8 cellular contexts compared by ENCODE assay signal in the genomic region with DNA sequence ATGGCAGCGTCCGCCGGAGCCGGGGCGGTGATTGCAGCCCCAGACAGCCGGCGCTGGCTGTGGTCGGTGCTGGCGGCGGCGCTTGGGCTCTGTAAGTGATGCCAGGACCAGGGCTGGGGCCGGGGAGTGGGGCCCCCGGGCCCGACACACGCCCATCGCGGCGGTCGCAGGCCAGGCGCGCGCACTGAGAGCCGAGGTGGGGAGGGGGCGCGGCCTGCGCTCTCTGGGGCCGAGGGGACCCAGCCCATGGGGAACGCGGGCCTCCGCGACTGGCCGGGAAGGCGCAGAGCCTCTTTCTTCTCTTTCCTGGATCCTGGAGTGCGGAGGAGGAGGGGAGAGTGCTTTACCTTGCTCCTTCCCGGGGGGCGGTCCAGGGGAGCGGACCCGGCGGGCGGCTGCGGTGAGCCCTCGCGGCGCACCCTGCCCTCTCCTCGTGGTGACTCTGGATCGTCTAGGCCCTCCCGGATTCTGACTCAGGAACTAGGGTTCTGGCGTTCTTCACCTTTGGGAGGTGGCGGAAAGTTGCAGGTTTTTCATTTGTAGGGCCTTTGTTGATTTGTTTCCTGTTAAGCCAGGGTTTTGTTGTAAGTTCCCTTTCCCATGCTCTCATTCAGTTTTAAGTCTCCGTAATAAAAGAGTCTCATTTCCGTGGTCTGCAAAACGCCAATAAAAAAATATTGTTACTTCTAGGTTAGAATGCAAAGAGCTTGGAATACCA. TPM values are rescaled to one million over a fixed set of nuclear protein-coding genes. Genes with fewer than 3 reads are reported as not detected.
DNase-seq lines count a peak whose midpoint lies in the region; ATAC-seq and TF ChIP-seq lines count a peak whose summit lies in the region.

No MANE protein-coding gene starts in this region.

- peak; percentile 34 for ATAC-seq in GM19025 (IDR thresholded peaks at IDR 0.05; ENCODE audit: low read depth, unreplicated experiment)
- peak; percentile 23 for ATAC-seq in HG03196 (IDR thresholded peaks at IDR 0.05; ENCODE audit: unreplicated experiment)

- POLR2A ChIA-PET in OCI-LY7 (lab: Charles Lee), result interaction anchor here (0.8 to 2.2 kb wide), 5 partner anchors 10 to 90 kb away, joined by 4 to 7 read pairs (median 5); no protein-coding TSS in a partner anchor

- 0 out of 2 replicates have a peak, but pooled peaks have one; percentile 6 for TF ChIP-seq CTCF in OCI-LY7 (conservative IDR thresholded peaks at IDR 0.05; ENCODE audit: low read length)
- TF ChIP-seq CTCF in ascending aorta (IDR thresholded peaks at IDR 0.05), result no peak

- H3K9ac ChIP-seq in BLaER1 treated with 17β-estradiol and CSF1 and Interleukin-3, amounts not matched to agents 10 nM and 100 nM, result peak overlapping the region; percentile 83 to 91 (median 86)
- H3K9ac ChIP-seq in iPS-18a (ENCODE audit: low read length), result peak overlapping the region; percentile 80

- CTCF ChIA-PET in OCI-LY7 (lab: Charles Lee; ENCODE audit: unreplicated experiment), result no interaction called here

- H3K4me2 ChIP-seq in BLaER1 treated with 17β-estradiol and CSF1 and Interleukin-3, amounts not matched to agents 10 nM and 100 nM, result peak overlapping the region; percentile 85 to 95 (median 92)
- peak overlapping the region; percentile 93 for H3K4me2 ChIP-seq in OCI-LY7 (ENCODE audit: low read length)

- peaks cover 43 to 70% (median 54%) of the 10 kb centered on the region in 10 experiments for H3K4me1 ChIP-seq in BLaER1 treated with 17β-estradiol and CSF1 and Interleukin-3, amounts not matched to agents 10 nM and 100 nM
- peaks cover 73% of the 10 kb centered on the region for H3K4me1 ChIP-seq in OCI-LY7 (ENCODE audit: insufficient read depth, low read length, poor library complexity, severe bottlenecking)
- peaks cover 3 to 25% of the 10 kb centered on the region in 2 donors for H3K4me1 ChIP-seq in ascending aorta
- peaks cover 32% of the 10 kb centered on the region for H3K4me1 ChIP-seq in iPS-18a (ENCODE audit: control insufficient read depth, low read depth, low read length)

- H3K27me3 ChIP-seq in BLaER1 treated with 17β-estradiol and CSF1 and Interleukin-3, amounts not matched to agents 10 nM and 100 nM, result peaks cover 0 to 2% (median 0%) of the 10 kb centered on the region in 11 experiments; a peak in 1 of 22 replicates
- no peaks in the 10 kb centered on the region for H3K27me3 ChIP-seq in ascending aorta
- H3K27me3 ChIP-seq in iPS-18a (ENCODE audit: control insufficient read depth, insufficient read depth, low read length), result peaks cover 10% of the 10 kb centered on the region

- H3K36me3 ChIP-seq in BLaER1 treated with 17β-estradiol and CSF1 and Interleukin-3, amounts not matched to agents 10 nM and 100 nM, result peaks cover 0 to 9% (median 0%) of the 10 kb centered on the region in 11 experiments; a peak in 2 of 22 replicates
- H3K36me3 ChIP-seq in OCI-LY7 (ENCODE audit: insufficient read depth, low read length) (peaks cover 7% of the 10 kb centered on the region; the same call in 1 of the 2 replicates), ascending aorta (no peaks in the 10 kb centered on the region), iPS-18a (ENCODE audit: control insufficient read depth, low read depth, low read length) (no peaks in the 10 kb centered on the region)

- no peaks in the 10 kb centered on the region for H3K9me2 ChIP-seq in OCI-LY7 (ENCODE audit: insufficient read depth, low read length)

- peak overlapping the region; percentile 88 to 99 (median 94) for H3K4me3 ChIP-seq in BLaER1 treated with 17β-estradiol and CSF1 and Interleukin-3, amounts not matched to agents 10 nM and 100 nM
- H3K4me3 ChIP-seq in OCI-LY7 (ENCODE audit: low read depth, low read length, poor library complexity, severe bottlenecking) (peak overlapping the region; percentile 94), ascending aorta (peak overlapping the region; percentile 86 to 98), iPS-18a (ENCODE audit: low read length) (peak overlapping the region; percentile 91), skeletal muscle cell (ENCODE audit: low read depth, low read length) (peak overlapping the region; percentile 76)

- DNase-seq in OCI-LY7 (ENCODE audit: low spot score) (peak; percentile 44), ascending aorta (ENCODE audit: low spot score in 2 of 2) (peak in 1 of 2 donors; percentile 69), skeletal muscle cell (ENCODE audit: low read depth) (no peak), SK-N-DZ (ENCODE audit: low spot score) (no peak)

- H3K9me3 ChIP-seq in BLaER1 treated with 17β-estradiol and CSF1 and Interleukin-3, amounts not matched to agents 10 nM and 100 nM (replicated peaks in 1 of 11), result no peaks in the 10 kb centered on the region
- H3K9me3 ChIP-seq in OCI-LY7 (ENCODE audit: low read length) (no peaks in the 10 kb centered on the region), ascending aorta (no peaks in the 10 kb centered on the region), iPS-18a (ENCODE audit: control insufficient read depth, low read depth, low read length) (no peaks in the 10 kb centered on the region)

- H2AFZ ChIP-seq in OCI-LY7 (ENCODE audit: low read length), result peak overlapping the region; percentile 53; the same call in 1 of the 2 replicates

- intact Hi-C loops in OCI-LY7 (cut with micrococcal nuclease; ENCODE audit: unreplicated experiment) (loop anchor here (2.0 kb wide), 2 partner anchors 30 to 212 kb away; no protein-coding TSS in a partner anchor), ascending aorta (cut with DNase I) (loop anchor here (5.0 kb wide), 1 partner anchor 360 kb away; no protein-coding TSS in a partner anchor)

- peak overlapping the region; percentile 46 to 84 (median 82) for H3K27ac ChIP-seq in BLaER1 treated with 17β-estradiol and CSF1 and Interleukin-3, amounts not matched to agents 10 nM and 100 nM
- peak overlapping the region; percentile 45 for H3K27ac ChIP-seq in OCI-LY7 (ENCODE audit: low read depth, low read length, poor library complexity, severe bottlenecking)
- peak overlapping the region; percentile 89 to 94 for H3K27ac ChIP-seq in ascending aorta
- H3K27ac ChIP-seq in iPS-18a (ENCODE audit: low read length), result no peak overlapping the region

- peaks cover 8 to 43% (median 31%) of the 10 kb centered on the region in 11 experiments; a peak in 15 of 22 replicates for H4K20me1 ChIP-seq in BLaER1 treated with 17β-estradiol and CSF1 and Interleukin-3, amounts not matched to agents 10 nM and 100 nM
- peaks cover 29% of the 10 kb centered on the region; the same call in 1 of the 2 replicates for H4K20me1 ChIP-seq in OCI-LY7 (ENCODE audit: insufficient read depth, low read length)

- BruUV-seq in OCI-LY7 (replicated peaks; lab: Mats Ljungman, UMichigan), result no TSS peak

- peaks cover 45% of the 10 kb centered on the region for H3K79me2 ChIP-seq in OCI-LY7 (ENCODE audit: insufficient read depth, low read depth, low read length)

RNA-seq across cellular contexts. Expression of a gene that starts 0.5 kb away (rescaled TPM):
- total RNA-seq in OCI-LY7 (2014; rRNA removed; shearing (Covaris generic)), result 36.2 and 48.9 TPM in 2 replicates
- 54.8 and 61.9 TPM in 2 replicates for total RNA-seq in OCI-LY7 (2022)
- 58.9 TPM for total RNA-seq in ascending aorta
- polyA plus RNA-seq in SK-N-DZ (2014; cell fraction: cytosol; rRNA removed), result 85.4 and 92.6 TPM in 2 replicates
- polyA plus RNA-seq in SK-N-DZ (2014; cell fraction: nucleus; rRNA removed), result 39.3 and 41.9 TPM in 2 replicates
